In genomic region chr4:98557497-98557896, GRCh38 we compare ENCODE assay signal across 11 cellular contexts.
A peak's percentile ranks its signal among the peaks of the same experiment; 100 is the strongest.
DNase-seq lines count a peak whose midpoint lies in the region; TF ChIP-seq lines count a peak whose summit lies in the region.
"Had no signal": no experiment of that assay in that cellular context is flagged by ENCODE, and none has a peak within 500 bp of the region (broad histone marks: within the 10 kb centered on the region; RNA-seq: fewer than 3 reads in every experiment).

No MANE protein-coding gene starts in this region.

- H3K4me3 ChIP-seq in foreskin fibroblast (ENCODE audit: low read depth in 1 of 2, low read length in 2 of 2), result no peak overlapping the region
- H3K4me3 ChIP-seq: upper lobe of left lung had no signal

- peak; percentile 53 for DNase-seq in NCI-H82 (lab: John Stamatoyannopoulos, UW)
- no peak for DNase-seq in NCI-H82 treated with DMSO at 0.1 percent for 48 hours (lab: John Stamatoyannopoulos, UW; ENCODE audit: unreplicated experiment)
- peak; percentile 37 to 57 for DNase-seq in foreskin fibroblast
- peak in 3 of 49 donors; percentile 14 to 85 (median 16) for DNase-seq in substantia nigra (lab: John Stamatoyannopoulos, UW)
- DNase-seq in Kasumi-1 (lab: John Stamatoyannopoulos, UW), result no peak
- no peak for DNase-seq in pons (ENCODE audit: low spot score)
- DNase-seq in NCI-H2107 (lab: John Stamatoyannopoulos, UW), result no peak
- DNase-seq: NCI-H524 treated with DMSO at 0.1 percent for 48 hours had no signal

- H3K27ac ChIP-seq in angular gyrus (ENCODE audit: low read depth, low read length) (peak overlapping the region; percentile 54), substantia nigra (ENCODE audit: low read depth, low read length, poor library complexity, severe bottlenecking) (peak overlapping the region; percentile 60)
- H3K27ac ChIP-seq: 22Rv1 had no signal

- TF ChIP-seq CTCF in foreskin fibroblast (IDR thresholded peaks at IDR 0.05; ENCODE audit: low read depth, low read length), result no peak

Comparison
In these comparisons a context has a peak if more than half of its experiments do, and no peak if none do; other contexts are left out.
1. DNase-seq: peak in NCI-H82 (single experiment) and foreskin fibroblast (2 of 2); none in NCI-H82 treated with DMSO at 0.1 percent for 48 hours (single experiment), Kasumi-1 (0 of 2), pons (single experiment) and NCI-H2107 (single experiment).